Comparison of ENCODE assay signal across 8 cellular contexts in the genomic region with DNA sequence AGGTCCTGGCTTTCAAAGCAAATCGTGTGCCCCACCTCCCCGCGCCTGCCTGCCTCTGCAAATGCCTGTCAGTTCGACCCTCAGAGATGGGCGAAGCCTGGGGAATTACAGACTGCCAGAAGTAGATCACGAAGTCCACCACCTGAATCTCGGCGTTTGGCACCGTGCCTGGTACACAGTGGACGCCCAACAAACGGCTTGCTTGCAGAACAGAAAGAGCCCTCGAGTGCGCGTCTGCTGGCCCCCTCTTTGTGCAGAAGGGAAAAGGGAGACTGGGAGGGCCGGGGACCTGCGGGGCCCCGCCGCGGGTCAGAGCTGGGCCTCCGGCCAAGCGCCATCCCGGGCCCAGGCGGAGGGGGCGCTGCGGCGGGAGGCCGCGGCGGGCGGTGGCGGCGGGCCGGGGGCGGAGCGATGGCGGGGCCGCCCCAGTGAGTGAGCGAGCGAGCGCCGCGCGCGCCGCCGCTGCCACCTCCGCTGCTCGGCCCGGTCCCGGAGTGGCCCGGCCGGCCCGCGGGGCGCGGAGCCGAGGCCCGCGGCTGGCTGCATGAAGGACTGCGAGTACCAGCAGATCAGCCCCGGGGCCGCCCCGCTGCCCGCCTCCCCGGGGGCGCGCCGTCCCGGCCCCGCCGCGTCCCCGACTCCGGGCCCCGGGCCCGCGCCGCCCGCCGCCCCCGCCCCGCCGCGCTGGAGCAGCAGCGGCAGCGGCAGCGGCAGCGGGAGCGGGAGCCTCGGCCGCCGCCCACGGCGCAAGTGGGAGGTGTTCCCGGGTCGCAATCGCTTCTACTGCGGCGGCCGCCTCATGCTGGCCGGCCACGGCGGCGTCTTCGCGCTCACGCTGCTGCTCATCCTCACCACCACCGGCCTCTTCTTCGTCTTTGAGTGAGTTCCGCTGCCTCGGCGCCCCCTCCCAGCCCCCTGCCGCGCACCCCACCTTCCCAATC. TPM values are rescaled to one million over a fixed set of nuclear protein-coding genes. Genes with fewer than 3 reads are reported as not detected.
A peak's percentile ranks its signal among the peaks of the same experiment; 100 is the strongest.
DNase-seq lines count a peak whose midpoint lies in the region; ATAC-seq, FAIRE-seq and TF ChIP-seq lines count a peak whose summit lies in the region.

A gene with protein sequence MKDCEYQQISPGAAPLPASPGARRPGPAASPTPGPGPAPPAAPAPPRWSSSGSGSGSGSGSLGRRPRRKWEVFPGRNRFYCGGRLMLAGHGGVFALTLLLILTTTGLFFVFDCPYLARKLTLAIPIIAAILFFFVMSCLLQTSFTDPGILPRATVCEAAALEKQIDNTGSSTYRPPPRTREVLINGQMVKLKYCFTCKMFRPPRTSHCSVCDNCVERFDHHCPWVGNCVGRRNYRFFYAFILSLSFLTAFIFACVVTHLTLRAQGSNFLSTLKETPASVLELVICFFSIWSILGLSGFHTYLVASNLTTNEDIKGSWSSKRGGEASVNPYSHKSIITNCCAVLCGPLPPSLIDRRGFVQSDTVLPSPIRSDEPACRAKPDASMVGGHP (plus strand): TSS at position 428 of the 941 bp plus-strand sequence. CDS start 117 bp downstream, at position 545.

- no peaks in the 10 kb centered on the region; the same call in 1 of the 2 replicates for H3F3A ChIP-seq in SU-DHL-6 (ENCODE audit: insufficient read depth)

- peaks cover 6% of the 10 kb centered on the region; the same call in 1 of the 2 replicates for H3K79me2 ChIP-seq in SU-DHL-6 (ENCODE audit: insufficient read depth, low read length)

- peak within 1 kb of the TSS; percentile 98 for H2AFZ ChIP-seq in SU-DHL-6 (ENCODE audit: low read depth, low read length, severe bottlenecking)

- H3K36me3 ChIP-seq in SU-DHL-6 (ENCODE audit: low read length) (no peaks in the 10 kb centered on the region), heart right ventricle (peaks cover 0 to 16% (median 0%) of the 10 kb centered on the region in 9 donors)

- peaks cover 12 to 49% (median 36%) of the 10 kb centered on the region in 9 donors for H3K4me1 ChIP-seq in heart right ventricle

- WGBS in adipose tissue, 3 donors: 0 to 1% (median 1%) methylated on average over 49 to 104 of the region's 114 CpGs
- 0 to 1% methylated on average over 50 to 110 of the region's 114 CpGs for WGBS in heart right ventricle, 2 donors

- H3K9ac ChIP-seq in SU-DHL-6 (ENCODE audit: low read length): peak within 1 kb of the TSS; percentile 71

- peak; percentile 60 for ATAC-seq in GM21526 (IDR thresholded peaks at IDR 0.05; ENCODE audit: low FRiP score, unreplicated experiment)
- peak; percentile 66 to 95 (median 78) for ATAC-seq in heart right ventricle

- intact Hi-C loops in heart right ventricle (cut with DNase I): no loop called here
- intact Hi-C loops in posterior cingulate gyrus (cut with DNase I): no loop called here

- H3K27me3 ChIP-seq in SU-DHL-6 (ENCODE audit: low read length) (no peaks in the 10 kb centered on the region), heart right ventricle (no peaks in the 10 kb centered on the region)

- peak within 1 kb of the TSS; percentile 79 for H3K4me2 ChIP-seq in SU-DHL-6 (ENCODE audit: low read depth, low read length, poor library complexity, severe bottlenecking)

- no peaks in the 10 kb centered on the region for H4K20me1 ChIP-seq in SU-DHL-6 (ENCODE audit: low read depth, low read length)

- H3K9me3 ChIP-seq in SU-DHL-6 (ENCODE audit: insufficient read depth, low read length) (no peaks in the 10 kb centered on the region), heart right ventricle (no peaks in the 10 kb centered on the region)

- TF ChIP-seq CTCF in SU-DHL-6 (IDR thresholded peaks at IDR 0.05; ENCODE audit: insufficient read depth, low read length, poor library complexity, severe bottlenecking): peak; percentile 34
- peak; percentile 31 to 71 (median 43) for TF ChIP-seq CTCF in heart right ventricle (IDR thresholded peaks at IDR 0.05)

- DNase-seq in DMS79 (lab: John Stamatoyannopoulos, UW) (peak; percentile 11), KG1 (lab: John Stamatoyannopoulos, UW) (peak; percentile 25), heart right ventricle (peak; percentile 54 to 81), posterior cingulate gyrus (peak; percentile 40 to 95 (median 55)), urothelium cell line (ENCODE audit: low spot score) (peak; percentile 94)

- FAIRE-seq in urothelium cell line (lab: Jason Lieb, UNC): no peak

- peak within 1 kb of the TSS; percentile 84 for H3K4me3 ChIP-seq in SU-DHL-6 (ENCODE audit: insufficient read depth, low read length, poor library complexity, severe bottlenecking)
- H3K4me3 ChIP-seq in heart right ventricle: peak within 1 kb of the TSS; percentile 66 to 93 (median 73)

- H3K27ac ChIP-seq in SU-DHL-6 (ENCODE audit: low read depth, low read length) (0 out of 2 replicates have a peak within 1 kb of the TSS, but pooled peaks have one; percentile 14), adipose tissue (ENCODE audit: low read depth, low read length) (peak within 1 kb of the TSS; percentile 43), heart right ventricle (peak within 1 kb of the TSS; percentile 13 to 90 (median 81))

- no peaks in the 10 kb centered on the region for H3K9me2 ChIP-seq in SU-DHL-6 (replicated peaks; ENCODE audit: insufficient read depth, low read length)

RNA-seq across cellular contexts. Expression of the gene that starts here (rescaled TPM):
- 10 to 100 TPM in 2 of 3 donors, 1 to 10 TPM in 1; 6.1 to 28.4 (median 17.1) TPM for polyA plus RNA-seq in adipose tissue
- 10 to 100 TPM in 8 of 10 donors, 1 to 10 TPM in 2; 7.4 to 19.1 (median 11.8) TPM for total RNA-seq in heart right ventricle
- 10 to 100 TPM in 1 of 2 donors, 1 to 10 TPM in 1; 9.9 to 12.8 TPM for polyA plus RNA-seq in heart right ventricle

Comparison
In these comparisons a context has a peak if more than half of its experiments do, and no peak if none do; other contexts are left out.
1. Peak in every context shown above with its lines: DNase-seq, ATAC-seq, H3K4me3 ChIP-seq and H3K27ac ChIP-seq.
2. DNase-seq: peak in every context shown above with its lines; median percentile 94 in urothelium cell line; 68 in heart right ventricle; 55 in posterior cingulate gyrus; 25 in KG1; 11 in DMS79.
3. H3K27ac ChIP-seq: peak in every context shown above with its lines; median percentile 81 in heart right ventricle; 43 in adipose tissue; 14 in SU-DHL-6.